ENCODE assay signal across 10 cellular contexts in genomic region chr5:111551120-111551519, GRCh38. TPM values are rescaled to one million over a fixed set of nuclear protein-coding genes. Genes with fewer than 3 reads are reported as not detected.
A peak's percentile ranks its signal among the peaks of the same experiment; 100 is the strongest.
DNase-seq lines count a peak whose midpoint lies in the region; ATAC-seq and TF ChIP-seq lines count a peak whose summit lies in the region.
"Had no signal": no experiment of that assay in that cellular context is flagged by ENCODE, and none has a peak within 500 bp of the region (broad histone marks: within the 10 kb centered on the region; RNA-seq: fewer than 3 reads in every experiment).

No MANE protein-coding gene starts in this region.

- TF ChIP-seq EP300 in ovary (IDR thresholded peaks at IDR 0.05), result no peak

- H3K27ac ChIP-seq in upper lobe of right lung, result peak overlapping the region; percentile 49
- no peak overlapping the region for H3K27ac ChIP-seq in ovary
- H3K27ac ChIP-seq: testis had no signal

- peaks cover 27% of the 10 kb centered on the region for H3K4me1 Mint-ChIP-seq in activated naive CD4-positive, alpha-beta T cell treated with anti-CD3 and anti-CD28 coated beads for 36 hours (ENCODE audit: low read depth)
- H3K4me1 Mint-ChIP-seq in activated T-helper 2 cell treated with anti-CD3 and anti-CD28 coated beads, Interferon-gamma antibody, Interleukin-2, Interleukin-4, amounts not matched to agents 10 μg/mL and 5 μg/mL and 100 μg/mL, durations not matched to agents 14 hours and 24 hours and 36 hours (ENCODE audit: low read depth), result peaks cover 30% of the 10 kb centered on the region

- no peaks in the 10 kb centered on the region for H3K27me3 ChIP-seq in upper lobe of right lung
- H3K27me3 ChIP-seq in ovary, result no peaks in the 10 kb centered on the region
- H3K27me3 ChIP-seq: testis had no signal

- H3K4me3 ChIP-seq in upper lobe of right lung (no peak overlapping the region), ovary (no peak overlapping the region)
- H3K4me3 ChIP-seq: testis had no signal

- 83 to 97% (median 85%) methylated on average over 1 of the region's 1 CpG for WGBS in ovary, 3 donors

- peak overlapping the region; percentile 3 to 59 for H3K27ac Mint-ChIP-seq in activated naive CD4-positive, alpha-beta T cell treated with anti-CD3 and anti-CD28 coated beads, Interleukin-2, amount 50 U/mL, for 72 hours
- H3K27ac Mint-ChIP-seq in activated naive CD4-positive, alpha-beta T cell treated with anti-CD3 and anti-CD28 coated beads for 36 hours, result no peak overlapping the region
- peak overlapping the region; percentile 43 for H3K27ac Mint-ChIP-seq in activated T-helper 2 cell treated with anti-CD3 and anti-CD28 coated beads, Interferon-gamma antibody, Interleukin-2, Interleukin-4, amounts not matched to agents 10 μg/mL and 5 μg/mL and 100 μg/mL, durations not matched to agents 14 hours and 24 hours and 36 hours

- H3K36me3 Mint-ChIP-seq in activated naive CD4-positive, alpha-beta T cell treated with anti-CD3 and anti-CD28 coated beads, Interleukin-2, amount 50 U/mL, for 72 hours, result no peaks in the 10 kb centered on the region
- no peaks in the 10 kb centered on the region for H3K36me3 Mint-ChIP-seq in activated naive CD4-positive, alpha-beta T cell treated with anti-CD3 and anti-CD28 coated beads for 36 hours (ENCODE audit: low read depth)
- no peaks in the 10 kb centered on the region for H3K36me3 Mint-ChIP-seq in activated T-helper 2 cell treated with anti-CD3 and anti-CD28 coated beads, Interferon-gamma antibody, Interleukin-2, Interleukin-4, amounts not matched to agents 10 μg/mL and 5 μg/mL and 100 μg/mL, durations not matched to agents 14 hours and 24 hours and 36 hours (ENCODE audit: low read depth)

- H3K9me3 ChIP-seq in upper lobe of right lung, result no peaks in the 10 kb centered on the region
- no peaks in the 10 kb centered on the region for H3K9me3 ChIP-seq in ovary
- H3K9me3 ChIP-seq: testis had no signal

- no peaks in the 10 kb centered on the region for H3K27me3 Mint-ChIP-seq in activated naive CD4-positive, alpha-beta T cell treated with anti-CD3 and anti-CD28 coated beads for 36 hours (ENCODE audit: low read depth)
- no peaks in the 10 kb centered on the region for H3K27me3 Mint-ChIP-seq in activated T-helper 2 cell treated with anti-CD3 and anti-CD28 coated beads, Interferon-gamma antibody, Interleukin-2, Interleukin-4, amounts not matched to agents 10 μg/mL and 5 μg/mL and 100 μg/mL, durations not matched to agents 14 hours and 24 hours and 36 hours (ENCODE audit: low read depth)

- CTCF ChIA-PET in activated naive CD4-positive, alpha-beta T cell treated with anti-CD3 and anti-CD28 coated beads for 36 hours (lab: Charles Lee), result interaction anchor here (0.6 to 1.8 kb wide), 24 partner anchors 8 to 595 kb away, joined by 3 to 21 read pairs (median 3); partner anchors contain the start of genes NREP and STARD4

- ATAC-seq in activated naive CD4-positive, alpha-beta T cell treated with anti-CD3 and anti-CD28 coated beads, Interleukin-2, amount 50 U/mL, for 72 hours, result no peak
- ATAC-seq in left lobe of liver, result peak; percentile 18
- no peak for ATAC-seq in upper lobe of right lung
- ATAC-seq in GM21526 (IDR thresholded peaks at IDR 0.05; ENCODE audit: low FRiP score, unreplicated experiment), result no peak

- H3K36me3 ChIP-seq in upper lobe of right lung (no peaks in the 10 kb centered on the region), ovary (no peaks in the 10 kb centered on the region)

- H3K4me3 Mint-ChIP-seq in activated naive CD4-positive, alpha-beta T cell treated with anti-CD3 and anti-CD28 coated beads for 36 hours, result no peak overlapping the region
- no peak overlapping the region for H3K4me3 Mint-ChIP-seq in activated T-helper 2 cell treated with anti-CD3 and anti-CD28 coated beads, Interferon-gamma antibody, Interleukin-2, Interleukin-4, amounts not matched to agents 10 μg/mL and 5 μg/mL and 100 μg/mL, durations not matched to agents 14 hours and 24 hours and 36 hours (ENCODE audit: low read depth)

- no peak for TF ChIP-seq POLR2A in ovary (IDR thresholded peaks at IDR 0.05)

- H3K4me1 ChIP-seq in upper lobe of right lung (no peaks in the 10 kb centered on the region), ovary (ENCODE audit: insufficient read depth) (no peaks in the 10 kb centered on the region)

- DNase-seq in activated naive CD4-positive, alpha-beta T cell treated with anti-CD3 and anti-CD28 coated beads, Interleukin-2, amount 50 U/mL, for 72 hours (ENCODE audit: low spot score in 2 of 2), result no peak
- no peak for DNase-seq in activated naive CD4-positive, alpha-beta T cell treated with anti-CD3 and anti-CD28 coated beads for 36 hours
- DNase-seq in activated T-helper 2 cell treated with anti-CD3 and anti-CD28 coated beads, Interferon-gamma antibody, Interleukin-2, Interleukin-4, amounts not matched to agents 10 μg/mL and 5 μg/mL and 100 μg/mL, durations not matched to agents 14 hours and 24 hours and 36 hours (ENCODE audit: low spot score), result no peak
- DNase-seq in left lobe of liver (ENCODE audit: low spot score) (no peak), upper lobe of right lung (no peak), SW 1271 (lab: John Stamatoyannopoulos, UW) (no peak), ovary (no peak)
- DNase-seq: activated gamma-delta T cell had no signal

- no peak for TF ChIP-seq CTCF in upper lobe of right lung (IDR thresholded peaks at IDR 0.05)
- no peak for TF ChIP-seq CTCF in ovary (IDR thresholded peaks at IDR 0.05)

- no peaks in the 10 kb centered on the region for H3K9me3 Mint-ChIP-seq in activated naive CD4-positive, alpha-beta T cell treated with anti-CD3 and anti-CD28 coated beads, Interleukin-2, amount 50 U/mL, for 72 hours
- H3K9me3 Mint-ChIP-seq in activated naive CD4-positive, alpha-beta T cell treated with anti-CD3 and anti-CD28 coated beads for 36 hours, result no peaks in the 10 kb centered on the region
- peaks cover 5% of the 10 kb centered on the region for H3K9me3 Mint-ChIP-seq in activated T-helper 2 cell treated with anti-CD3 and anti-CD28 coated beads, Interferon-gamma antibody, Interleukin-2, Interleukin-4, amounts not matched to agents 10 μg/mL and 5 μg/mL and 100 μg/mL, durations not matched to agents 14 hours and 24 hours and 36 hours

- intact Hi-C loops in activated naive CD4-positive, alpha-beta T cell treated with anti-CD3 and anti-CD28 coated beads for 36 hours (cut with micrococcal nuclease), result loop anchor here (2.0 to 10.0 kb wide), 4 partner anchors 148 to 604 kb away; no protein-coding TSS in a partner anchor
- intact Hi-C loops in activated T-helper 2 cell treated with anti-CD3 and anti-CD28 coated beads, Interferon-gamma antibody, Interleukin-2, Interleukin-4, amounts not matched to agents 10 μg/mL and 5 μg/mL and 100 μg/mL, durations not matched to agents 14 hours and 24 hours and 36 hours (cut with micrococcal nuclease), result loop anchor here (2.0 to 5.0 kb wide), 5 partner anchors 20 to 206 kb away; partner anchors contain the start of gene NREP
- intact Hi-C loops in upper lobe of right lung (cut with DNase I), result loop anchor here (5.0 kb wide), 1 partner anchor 596 kb away; no protein-coding TSS in a partner anchor
- intact Hi-C loops in ovary (cut with DNase I), result loop anchor here in 3 of 4 donors (2.0 to 5.0 kb wide), 2 partner anchors 596 kb away; no protein-coding TSS in a partner anchor

RNA-seq across cellular contexts. Expression of gene STARD4, which starts 38.8 kb away (rescaled TPM):
- 100 to 1,000 TPM in 1 of 2 donors, 10 to 100 TPM in 1; 43.0 to 108 TPM for total RNA-seq in activated naive CD4-positive, alpha-beta T cell treated with anti-CD3 and anti-CD28 coated beads, Interleukin-2, amount 50 U/mL, for 72 hours
- total RNA-seq in activated naive CD4-positive, alpha-beta T cell treated with anti-CD3 and anti-CD28 coated beads for 36 hours, result 10 to 100 TPM; 45.0 to 47.1 TPM
- 222 and 230 TPM in 2 replicates for total RNA-seq in activated T-helper 2 cell treated with anti-CD3 and anti-CD28 coated beads, Interferon-gamma antibody, Interleukin-2, Interleukin-4, amounts not matched to agents 10 μg/mL and 5 μg/mL and 100 μg/mL, durations not matched to agents 14 hours and 24 hours and 36 hours
- 8.2 TPM for total RNA-seq in left lobe of liver
- 48.6 TPM for total RNA-seq in upper lobe of right lung
- 10 to 100 TPM in 1 of 7 donors, 1 to 10 TPM in 6; 5.3 to 34.1 (median 7.8) TPM for total RNA-seq in ovary
- 10 to 100 TPM in 1 of 2 donors, 1 to 10 TPM in 1; 4.5 to 14.4 TPM for polyA plus RNA-seq in ovary
